Comparison of ENCODE assay signal across 1 cellular context in the genomic region with DNA sequence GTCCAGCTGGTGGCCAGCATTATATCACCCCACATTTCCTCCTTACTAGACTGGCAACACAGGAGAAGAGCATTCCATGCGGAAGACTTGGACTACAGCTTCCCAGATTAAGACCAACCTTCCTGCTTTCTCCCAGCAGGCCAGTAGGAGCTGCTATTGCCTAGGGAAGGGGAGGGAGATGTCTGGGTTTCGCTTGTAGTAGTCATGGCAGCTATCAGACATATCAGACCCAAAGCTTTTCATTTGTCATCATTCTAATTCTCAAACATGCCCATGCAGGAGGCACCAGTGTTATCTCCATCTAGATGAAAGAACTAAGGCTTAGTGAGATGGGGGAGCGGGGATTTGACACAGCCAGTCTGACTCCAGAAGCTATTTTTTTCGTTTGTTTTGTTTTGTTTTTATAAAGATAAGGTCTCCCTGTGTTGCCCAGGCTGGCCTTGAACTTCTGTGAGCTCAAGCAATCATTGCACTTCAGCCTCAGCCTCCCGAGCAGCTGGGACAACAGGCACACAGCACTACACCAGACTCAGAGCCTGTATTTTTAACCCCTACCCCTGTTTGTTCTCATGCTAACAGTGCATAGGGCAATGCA.
TF ChIP-seq lines count a peak whose summit lies in the region.

No MANE protein-coding gene starts in this region.

TF ChIP-seq in K562, 482 proteins besides CTCF, POLR2A, EP300 and RAD21 (continued from another document and continues in another):
- TF ChIP-seq KAT8 (IDR thresholded peaks at IDR 0.05; ENCODE audit: low read depth) (no peak), YY1 (IDR thresholded peaks at IDR 0.05; ENCODE audit: borderline replicate concordance in 1 of 3, control insufficient read depth in 1 of 3, extremely low read depth in 1 of 3, insufficient read depth in 3 of 3, insufficient read length in 1 of 3, insufficient replicate concordance in 2 of 3, low read depth in 1 of 3, low read length in 2 of 3) (no peak), NKRF (IDR thresholded peaks at IDR 0.05; ENCODE audit: borderline replicate concordance) (no peak), CREM (IDR thresholded peaks at IDR 0.05; ENCODE audit: low read depth) (0 out of 2 replicates have a peak, but pooled peaks have one; percentile 7), MGA (IDR thresholded peaks at IDR 0.05) (no peak), ELF1 (tag; IDR thresholded peaks at IDR 0.05) (peak; percentile 42; the same call in 1 of the 2 replicates), ZNF384 (IDR thresholded peaks at IDR 0.05; ENCODE audit: low read depth, low read length) (no peak), RCOR1 (IDR thresholded peaks at IDR 0.05; ENCODE audit: borderline replicate concordance in 1 of 2, low read depth in 2 of 2, low read length in 2 of 2) (peak in 1 of 2 experiments; percentile 63; a peak in 1 of 4 replicates), SOX6 (IDR thresholded peaks at IDR 0.05) (0 out of 2 replicates have a peak, but pooled peaks have one; percentile 10), RBM34 (IDR thresholded peaks at IDR 0.05; ENCODE audit: borderline replicate concordance, insufficient read depth, low read length) (no peak), CBX5 (IDR thresholded peaks at IDR 0.05; ENCODE audit: borderline replicate concordance, low read depth) (no peak), RFX7 (CRISPR knock-in tag; IDR thresholded peaks at IDR 0.05) (no peak), SMARCE1 (IDR thresholded peaks at IDR 0.05) (no peak), ZNF830 (CRISPR knock-in tag; IDR thresholded peaks at IDR 0.05) (no peak), ZNF121 (CRISPR knock-in tag; conservative IDR thresholded peaks at IDR 0.05) (no peak), ZNF324 (CRISPR knock-in tag; IDR thresholded peaks at IDR 0.05) (no peak), ZNF512 (tag; IDR thresholded peaks at IDR 0.05) (no peak), MLX (CRISPR knock-in tag; conservative IDR thresholded peaks at IDR 0.05) (no peak)
- TF ChIP-seq, protein P1, sequence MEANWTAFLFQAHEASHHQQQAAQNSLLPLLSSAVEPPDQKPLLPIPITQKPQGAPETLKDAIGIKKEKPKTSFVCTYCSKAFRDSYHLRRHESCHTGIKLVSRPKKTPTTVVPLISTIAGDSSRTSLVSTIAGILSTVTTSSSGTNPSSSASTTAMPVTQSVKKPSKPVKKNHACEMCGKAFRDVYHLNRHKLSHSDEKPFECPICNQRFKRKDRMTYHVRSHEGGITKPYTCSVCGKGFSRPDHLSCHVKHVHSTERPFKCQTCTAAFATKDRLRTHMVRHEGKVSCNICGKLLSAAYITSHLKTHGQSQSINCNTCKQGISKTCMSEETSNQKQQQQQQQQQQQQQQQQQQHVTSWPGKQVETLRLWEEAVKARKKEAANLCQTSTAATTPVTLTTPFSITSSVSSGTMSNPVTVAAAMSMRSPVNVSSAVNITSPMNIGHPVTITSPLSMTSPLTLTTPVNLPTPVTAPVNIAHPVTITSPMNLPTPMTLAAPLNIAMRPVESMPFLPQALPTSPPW (CRISPR knock-in tag; IDR thresholded peaks at IDR 0.05) = peak; percentile 54
- TF ChIP-seq, protein P2, sequence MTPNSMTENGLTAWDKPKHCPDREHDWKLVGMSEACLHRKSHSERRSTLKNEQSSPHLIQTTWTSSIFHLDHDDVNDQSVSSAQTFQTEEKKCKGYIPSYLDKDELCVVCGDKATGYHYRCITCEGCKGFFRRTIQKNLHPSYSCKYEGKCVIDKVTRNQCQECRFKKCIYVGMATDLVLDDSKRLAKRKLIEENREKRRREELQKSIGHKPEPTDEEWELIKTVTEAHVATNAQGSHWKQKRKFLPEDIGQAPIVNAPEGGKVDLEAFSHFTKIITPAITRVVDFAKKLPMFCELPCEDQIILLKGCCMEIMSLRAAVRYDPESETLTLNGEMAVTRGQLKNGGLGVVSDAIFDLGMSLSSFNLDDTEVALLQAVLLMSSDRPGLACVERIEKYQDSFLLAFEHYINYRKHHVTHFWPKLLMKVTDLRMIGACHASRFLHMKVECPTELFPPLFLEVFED (CRISPR knock-in tag; conservative IDR thresholded peaks at IDR 0.05) = 0 out of 2 replicates have a peak, but pooled peaks have one; percentile 7
